8 cellular contexts compared by ENCODE assay signal in genomic region chr1:151993084-151993733, GRCh38. TPM values are rescaled to one million over a fixed set of nuclear protein-coding genes. Genes with fewer than 3 reads are reported as not detected.
DNase-seq lines count a peak whose midpoint lies in the region; ATAC-seq and TF ChIP-seq lines count a peak whose summit lies in the region.

No MANE protein-coding gene starts in this region.

- H3K79me2 ChIP-seq in mammary epithelial cell (ENCODE audit: insufficient read depth, low read length): peaks cover 53% of the 10 kb centered on the region

- TF ChIP-seq CTCF in HFFc6 (IDR thresholded peaks at IDR 0.05) (no peak), mammary epithelial cell (conservative IDR thresholded peaks at IDR 0.05 in 1 of 2, IDR thresholded peaks at IDR 0.05 in 1 of 2; ENCODE audit: extremely low read depth in 1 of 2, insufficient read depth in 1 of 2, low read depth in 1 of 2, low read length in 2 of 2) (no peak), liver (IDR thresholded peaks at IDR 0.05; ENCODE audit: low read depth, low read length, missing input control) (no peak)

- H3K9me3 Mint-ChIP-seq in HFFc6: no peaks in the 10 kb centered on the region
- no peaks in the 10 kb centered on the region for H3K9me3 Mint-ChIP-seq in T-helper 1 cell treated with Interleukin-12 subunit alpha and Interleukin-12 subunit beta and Interleukin-4 antibody, amounts not matched to agents 30 μg/mL and 1 μg/mL, for 36 hours

- WGBS in mammary epithelial cell (ENCODE audit: low coverage, missing lambda C conversion rate): 0% methylated on average over 2 of the region's 50 CpGs
- WGBS in liver: 3% methylated on average over 50 of the region's 50 CpGs

- peak; percentile 12 for ATAC-seq in stimulated activated naive CD8-positive, alpha-beta T cell treated with anti-CD3 and anti-CD28 coated beads, Interleukin-15, Interleukin-2, amounts not matched to agents 100 U/mL and 50 U/mL, for 24 hours

- peak; percentile 10 for DNase-seq in HFFc6
- DNase-seq in mammary epithelial cell: no peak
- DNase-seq in stimulated activated naive CD8-positive, alpha-beta T cell treated with anti-CD3 and anti-CD28 coated beads, Interleukin-15, Interleukin-2, amounts not matched to agents 100 U/mL and 50 U/mL, for 24 hours: peak; percentile 54
- DNase-seq in NCI-H1417 treated with DMSO at 0.1 percent for 48 hours (lab: John Stamatoyannopoulos, UW): no peak
- DNase-seq in SK-N-DZ (ENCODE audit: low spot score): no peak
- DNase-seq in DMS114 treated with DMSO at 0.1 percent for 48 hours (lab: John Stamatoyannopoulos, UW; ENCODE audit: unreplicated experiment): no peak

- H2AFZ ChIP-seq in mammary epithelial cell (ENCODE audit: low read depth, low read length): no peak overlapping the region

- peaks cover 18% of the 10 kb centered on the region for H3K36me3 Mint-ChIP-seq in HFFc6 (ENCODE audit: low read depth)
- peaks cover 15% of the 10 kb centered on the region for H3K36me3 Mint-ChIP-seq in T-helper 1 cell treated with Interleukin-12 subunit alpha and Interleukin-12 subunit beta and Interleukin-4 antibody, amounts not matched to agents 30 μg/mL and 1 μg/mL, for 36 hours (ENCODE audit: low read depth)

- peaks cover 76% of the 10 kb centered on the region for H3K4me1 Mint-ChIP-seq in HFFc6 (ENCODE audit: low read depth)
- peaks cover 59% of the 10 kb centered on the region for H3K4me1 Mint-ChIP-seq in T-helper 1 cell treated with Interleukin-12 subunit alpha and Interleukin-12 subunit beta and Interleukin-4 antibody, amounts not matched to agents 30 μg/mL and 1 μg/mL, for 36 hours (ENCODE audit: low read depth)

- peak overlapping the region; percentile 52 for H3K4me2 ChIP-seq in mammary epithelial cell (ENCODE audit: insufficient read depth, low read depth, low read length)

- TF ChIP-seq RAD21 in liver (IDR thresholded peaks at IDR 0.05): no peak

- H4K20me1 ChIP-seq in mammary epithelial cell (ENCODE audit: insufficient read depth, low read length): no peaks in the 10 kb centered on the region

- BruUV-seq in mammary epithelial cell (replicated peaks; lab: Mats Ljungman, UMichigan): TSS peak; percentile 80

- H3K27me3 ChIP-seq in mammary epithelial cell (ENCODE audit: insufficient read depth, low read length) (no peaks in the 10 kb centered on the region), liver (ENCODE audit: control insufficient read depth in 4 of 4, insufficient read depth in 4 of 4, low read length in 3 of 4) (no peaks in the 10 kb centered on the region)

- H3K9me3 ChIP-seq in mammary epithelial cell (replicated peaks; ENCODE audit: insufficient read depth, low read length): no peaks in the 10 kb centered on the region
- no peaks in the 10 kb centered on the region for H3K9me3 ChIP-seq in liver (ENCODE audit: control insufficient read depth in 4 of 4, low read length in 3 of 4)

- H3K9ac ChIP-seq in mammary epithelial cell (ENCODE audit: insufficient read depth, low read length) (peak overlapping the region; percentile 99), liver (ENCODE audit: low read depth in 1 of 2, low read length in 2 of 2) (peak overlapping the region; percentile 36 to 48)

- dilution Hi-C loops in mammary epithelial cell (cut with HindIII; ENCODE audit: low sequenced_read_pairs): no loop called here

- in situ Hi-C loops in mammary epithelial cell (cut with MboI; ENCODE audit: low sequenced_read_pairs in 2 of 2): loop anchor here in 1 of 2 donors (10.0 kb wide), 1 partner anchor 48 kb away; no protein-coding TSS in a partner anchor

- intact Hi-C loops in mammary epithelial cell (cut with micrococcal nuclease): loop anchor here (2.0 kb wide), 1 partner anchor 56 kb away; no protein-coding TSS in a partner anchor

- H3K27ac ChIP-seq in mammary epithelial cell (ENCODE audit: insufficient read depth, low read depth, low read length) (peak overlapping the region; percentile 97), liver (ENCODE audit: low read depth in 1 of 2, low read length in 2 of 2) (peak overlapping the region; percentile 76 to 89)

- H3K36me3 ChIP-seq in mammary epithelial cell (ENCODE audit: insufficient read depth, low read length) (peaks cover 3% of the 10 kb centered on the region), liver (ENCODE audit: control insufficient read depth in 4 of 4, insufficient read depth in 3 of 4, low read depth in 1 of 4, low read length in 3 of 4) (no peaks in the 10 kb centered on the region)

- peak overlapping the region; percentile 99 for H3K27ac Mint-ChIP-seq in HFFc6
- peak overlapping the region; percentile 96 for H3K27ac Mint-ChIP-seq in T-helper 1 cell treated with Interleukin-12 subunit alpha and Interleukin-12 subunit beta and Interleukin-4 antibody, amounts not matched to agents 30 μg/mL and 1 μg/mL, for 36 hours

- CTCF ChIA-PET in mammary epithelial cell (lab: Charles Lee; ENCODE audit: low non-redundant PET): interaction anchor here (0.5 to 0.7 kb wide), 2 partner anchors 25 to 406 kb away, joined by 3 read pairs; no protein-coding TSS in a partner anchor

- peaks cover 7% of the 10 kb centered on the region for H3K27me3 Mint-ChIP-seq in HFFc6 (ENCODE audit: insufficient read depth)
- H3K27me3 Mint-ChIP-seq in T-helper 1 cell treated with Interleukin-12 subunit alpha and Interleukin-12 subunit beta and Interleukin-4 antibody, amounts not matched to agents 30 μg/mL and 1 μg/mL, for 36 hours (ENCODE audit: low read depth): no peaks in the 10 kb centered on the region

- H3K4me1 ChIP-seq in mammary epithelial cell (ENCODE audit: insufficient read depth, low read length) (peaks cover 66% of the 10 kb centered on the region), liver (ENCODE audit: control insufficient read depth in 4 of 4, insufficient read depth in 4 of 4, low read length in 3 of 4) (peaks cover 3 to 43% (median 36%) of the 10 kb centered on the region in 4 donors)

- peak overlapping the region; percentile 99 for H3K4me3 Mint-ChIP-seq in HFFc6
- peak overlapping the region; percentile 97 for H3K4me3 Mint-ChIP-seq in T-helper 1 cell treated with Interleukin-12 subunit alpha and Interleukin-12 subunit beta and Interleukin-4 antibody, amounts not matched to agents 30 μg/mL and 1 μg/mL, for 36 hours

- H3K4me3 ChIP-seq in mammary epithelial cell (replicated peaks in 1 of 3; ENCODE audit: insufficient read depth in 1 of 3, low read depth in 2 of 3, low read length in 3 of 3) (peak overlapping the region; percentile 54 to 93 (median 89)), liver (ENCODE audit: low read depth in 1 of 3, low read length in 3 of 3) (peak overlapping the region; percentile 43 to 73 (median 70))

TF ChIP-seq in liver, 16 proteins besides CTCF, POLR2A, EP300 and RAD21:
- TF ChIP-seq, protein P1, sequence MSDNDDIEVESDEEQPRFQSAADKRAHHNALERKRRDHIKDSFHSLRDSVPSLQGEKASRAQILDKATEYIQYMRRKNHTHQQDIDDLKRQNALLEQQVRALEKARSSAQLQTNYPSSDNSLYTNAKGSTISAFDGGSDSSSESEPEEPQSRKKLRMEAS (IDR thresholded peaks at IDR 0.05): no peak
- no peak for TF ChIP-seq FOXA1 (IDR thresholded peaks at IDR 0.05)
- TF ChIP-seq SP1 (IDR thresholded peaks at IDR 0.05): no peak
- TF ChIP-seq NR2F2 (IDR thresholded peaks at IDR 0.05): no peak
- TF ChIP-seq HNF4G (IDR thresholded peaks at IDR 0.05): no peak

RNA-seq across cellular contexts. Expression of gene S100A10, which starts 0.5 kb away (rescaled TPM):
- total RNA-seq in HFFc6 (2021; fragmentation: NEBNext Ultra II Directional; extraction: Animal tissue kit (Norgen Biotek cat#: 25700)): 100 to 1,000 TPM; 390 to 518 (median 442) TPM
- total RNA-seq in mammary epithelial cell: 1,000 to 10,000 TPM in 1 of 2 donors, 100 to 1,000 TPM in 1; 213 to 2,371 TPM
- 1,008 TPM for polyA plus RNA-seq in mammary epithelial cell
- 997 TPM for polyA minus RNA-seq in mammary epithelial cell
- total RNA-seq in liver: 10 to 100 TPM in 1 of 2 donors, 1 to 10 TPM in 1; 7.0 to 23.1 TPM
- polyA plus RNA-seq in liver: 10 to 100 TPM; 47.8 to 99.5 TPM
- polyA plus RNA-seq in SK-N-DZ (2014; cell fraction: cytosol; rRNA removed): not detected in 2 replicates
- not detected in 2 replicates for polyA plus RNA-seq in SK-N-DZ (2014; cell fraction: nucleus; rRNA removed)

RNA-seq across cellular contexts. Expression of gene S100A11, which starts 43.6 kb away (rescaled TPM):
- 1,000 to 10,000 TPM; 1,164 to 1,256 (median 1,179) TPM for total RNA-seq in HFFc6 (2021; fragmentation: NEBNext Ultra II Directional; extraction: Animal tissue kit (Norgen Biotek cat#: 25700))
- total RNA-seq in mammary epithelial cell: 1,000 to 10,000 TPM in 1 of 2 donors, 100 to 1,000 TPM in 1; 395 to 2,534 TPM
- polyA plus RNA-seq in mammary epithelial cell: 4,742 TPM
- polyA minus RNA-seq in mammary epithelial cell: 4,355 TPM
- 10 to 100 TPM in 1 of 2 donors, 1 to 10 TPM in 1; 9.9 to 10.3 TPM for total RNA-seq in liver
- polyA plus RNA-seq in liver: 10 to 100 TPM; 51.6 to 76.1 TPM
- 34.7 and 36.6 TPM in 2 replicates for polyA plus RNA-seq in SK-N-DZ (2014; cell fraction: cytosol; rRNA removed)
- polyA plus RNA-seq in SK-N-DZ (2014; cell fraction: nucleus; rRNA removed): 2.8 and 5.4 TPM in 2 replicates

Comparison
In these comparisons a context has a peak if more than half of its experiments do, and no peak if none do; other contexts are left out.
1. DNase-seq: peak in HFFc6 (single experiment) and stimulated activated naive CD8-positive, alpha-beta T cell treated with anti-CD3 and anti-CD28 coated beads, Interleukin-15, Interleukin-2, amounts not matched to agents 100 U/mL and 50 U/mL, for 24 hours (single experiment); none in mammary epithelial cell (single experiment), NCI-H1417 treated with DMSO at 0.1 percent for 48 hours (single experiment), SK-N-DZ (single experiment) and DMS114 treated with DMSO at 0.1 percent for 48 hours (single experiment).
2. RNA of gene S100A10, which starts 0.5 kb away (total RNA-seq): 213 to 2,371 TPM in mammary epithelial cell and 390 to 518 TPM in HFFc6; 7.0 to 23.1 TPM in liver; every median in the first group is over 4 times any median in the second.
3. RNA of gene S100A11, which starts 43.6 kb away (total RNA-seq): 395 to 2,534 TPM in mammary epithelial cell and 1,164 to 1,256 TPM in HFFc6; 9.9 to 10.3 TPM in liver; every median in the first group is over 10 times any median in the second.